20 cellular contexts compared by ENCODE assay signal in the genomic region with DNA sequence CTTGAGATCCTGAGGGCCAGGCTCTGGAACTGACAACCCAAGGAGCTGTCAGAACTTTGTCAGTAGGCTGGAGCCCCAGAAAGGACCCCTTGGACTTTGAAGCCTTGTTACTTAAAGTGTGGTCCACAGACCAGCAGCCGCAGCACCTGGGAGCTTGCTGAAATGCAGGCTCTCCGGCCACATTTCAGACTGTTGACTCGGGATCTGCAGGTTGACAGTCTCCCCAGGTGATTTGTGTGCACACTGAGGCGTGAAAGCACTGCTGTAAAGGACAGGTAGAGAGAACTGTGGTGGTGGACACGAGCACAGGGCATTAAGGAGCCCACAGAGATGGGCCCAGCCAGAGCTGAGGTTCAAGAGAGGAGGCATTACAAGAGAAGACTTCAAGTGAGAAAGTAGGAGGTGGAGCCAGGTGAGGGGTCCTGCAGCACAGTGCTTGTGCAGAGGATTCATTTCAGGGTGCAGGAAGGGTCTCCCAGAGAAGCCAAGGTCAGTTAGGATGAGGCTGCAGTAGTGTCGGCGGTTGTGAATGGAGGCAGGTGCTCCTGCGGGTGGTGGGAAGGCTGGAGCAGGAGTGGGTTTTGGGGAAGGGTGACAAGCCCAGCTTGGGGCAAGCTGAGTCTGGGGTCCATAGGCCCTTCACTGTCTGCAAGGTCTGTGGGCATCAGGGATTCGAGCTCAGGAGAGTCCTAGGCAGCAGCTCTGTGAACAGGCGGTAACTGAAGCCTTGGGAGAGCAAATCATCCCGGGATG. TPM values are rescaled to one million over a fixed set of nuclear protein-coding genes. Genes with fewer than 3 reads are reported as not detected.
DNase-seq lines count a peak whose midpoint lies in the region; ATAC-seq and TF ChIP-seq lines count a peak whose summit lies in the region.
"Had no signal": no experiment of that assay in that cellular context is flagged by ENCODE, and none has a peak within 500 bp of the region (broad histone marks: within the 10 kb centered on the region; RNA-seq: fewer than 3 reads in every experiment).

No MANE protein-coding gene starts in this region.

- BruUV-seq in Calu3 (replicated peaks; lab: Mats Ljungman, UMichigan), result no TSS peak

- no peak for DNase-seq in activated CD4-positive, alpha-beta T cell treated with anti-CD3 and anti-CD28 coated beads, Interleukin-2, amount 10 ng/mL, durations not matched to agents 7 days and 5 days
- no peak for DNase-seq in activated CD4-positive, alpha-beta T cell treated with anti-CD3 and anti-CD28 coated beads, Interleukin-2, amount 50 U/mL, for 48 hours
- DNase-seq in Calu3 (no peak), neural crest cell (ENCODE audit: low read depth, low spot score) (no peak), NCI-H748 (lab: John Stamatoyannopoulos, UW; ENCODE audit: unreplicated experiment) (no peak), H4 (ENCODE audit: low spot score) (no peak)
- DNase-seq in effector memory CD8-positive, alpha-beta T cell, result no peak
- DNase-seq: activated CD4-positive, alpha-beta T cell treated with anti-CD3 and anti-CD28 coated beads, Interleukin-2, amount 50 U/mL, for 1 hour; activated naive CD8-positive, alpha-beta T cell treated with anti-CD3 and anti-CD28 coated beads for 36 hours; BE2C; erythroblast; NCI-H1105; NCI-H524; SHP77; stimulated activated CD4-positive, alpha-beta T cell treated with anti-CD3 and anti-CD28 coated beads, Interleukin-1b, Interleukin-23, amount 100 ng/mL, for 48 hours; T-helper 1 cell had no signal

- H3K36me3 Mint-ChIP-seq in activated CD4-positive, alpha-beta T cell treated with anti-CD3 and anti-CD28 coated beads, Interleukin-2, amount 10 ng/mL, durations not matched to agents 7 days and 5 days (ENCODE audit: low read depth), result peaks cover 45% of the 10 kb centered on the region
- H3K36me3 Mint-ChIP-seq in Calu3 (ENCODE audit: insufficient read depth, unreplicated experiment), result peaks cover 88% of the 10 kb centered on the region
- peaks cover 45% of the 10 kb centered on the region for H3K36me3 Mint-ChIP-seq in effector memory CD8-positive, alpha-beta T cell (ENCODE audit: insufficient read depth)
- peaks cover 34% of the 10 kb centered on the region for H3K36me3 Mint-ChIP-seq in neural crest cell (ENCODE audit: low read depth)

- POLR2A ChIA-PET in activated CD4-positive, alpha-beta T cell treated with anti-CD3 and anti-CD28 coated beads, Interleukin-2, amount 10 ng/mL, durations not matched to agents 7 days and 5 days (lab: Charles Lee), result no interaction called here

- CTCF ChIA-PET in activated CD4-positive, alpha-beta T cell treated with anti-CD3 and anti-CD28 coated beads, Interleukin-2, amount 10 ng/mL, durations not matched to agents 7 days and 5 days (lab: Charles Lee), result interaction anchor here (0.5 to 1.8 kb wide), 4 partner anchors 9 to 57 kb away, joined by 3 to 6 read pairs (median 4); no protein-coding TSS in a partner anchor
- CTCF ChIA-PET in Calu3 (lab: Charles Lee), result interaction anchor here (0.5 to 0.6 kb wide), 2 partner anchors 202 to 545 kb away, joined by 3 to 4 read pairs; no protein-coding TSS in a partner anchor

- H3K27ac Mint-ChIP-seq in activated CD4-positive, alpha-beta T cell treated with anti-CD3 and anti-CD28 coated beads, Interleukin-2, amount 10 ng/mL, durations not matched to agents 7 days and 5 days, result peak overlapping the region; percentile 12
- H3K27ac Mint-ChIP-seq in Calu3 (ENCODE audit: unreplicated experiment) (peak overlapping the region; percentile 3), neural crest cell (ENCODE audit: unreplicated experiment) (peak overlapping the region; percentile 44)
- peak overlapping the region; percentile 28 to 36 for H3K27ac Mint-ChIP-seq in effector memory CD8-positive, alpha-beta T cell
- H3K27ac Mint-ChIP-seq: activated naive CD8-positive, alpha-beta T cell treated with anti-CD3 and anti-CD28 coated beads for 36 hours; stimulated activated naive CD8-positive, alpha-beta T cell treated with anti-CD3 and anti-CD28 coated beads, Interleukin-15, Interleukin-2, amounts not matched to agents 100 ng/mL and 50 ng/mL, for 24 hours had no signal

- H3K4me3 Mint-ChIP-seq in activated CD4-positive, alpha-beta T cell treated with anti-CD3 and anti-CD28 coated beads, Interleukin-2, amount 10 ng/mL, durations not matched to agents 7 days and 5 days, result no peak overlapping the region
- H3K4me3 Mint-ChIP-seq in Calu3 (ENCODE audit: low read depth, unreplicated experiment) (no peak overlapping the region), neural crest cell (peak overlapping the region; percentile 5)
- no peak overlapping the region for H3K4me3 Mint-ChIP-seq in effector memory CD8-positive, alpha-beta T cell
- H3K4me3 Mint-ChIP-seq: activated naive CD8-positive, alpha-beta T cell treated with anti-CD3 and anti-CD28 coated beads for 36 hours; stimulated activated naive CD8-positive, alpha-beta T cell treated with anti-CD3 and anti-CD28 coated beads, Interleukin-15, Interleukin-2, amounts not matched to agents 100 ng/mL and 50 ng/mL, for 24 hours had no signal

- H3K9me3 Mint-ChIP-seq in activated CD4-positive, alpha-beta T cell treated with anti-CD3 and anti-CD28 coated beads, Interleukin-2, amount 10 ng/mL, durations not matched to agents 7 days and 5 days, result no peaks in the 10 kb centered on the region
- no peaks in the 10 kb centered on the region for H3K9me3 Mint-ChIP-seq in Calu3 (ENCODE audit: low read depth, unreplicated experiment)
- H3K9me3 Mint-ChIP-seq in effector memory CD8-positive, alpha-beta T cell, result no peaks in the 10 kb centered on the region
- no peaks in the 10 kb centered on the region for H3K9me3 Mint-ChIP-seq in neural crest cell
- H3K9me3 Mint-ChIP-seq: activated naive CD8-positive, alpha-beta T cell treated with anti-CD3 and anti-CD28 coated beads for 36 hours; stimulated activated naive CD8-positive, alpha-beta T cell treated with anti-CD3 and anti-CD28 coated beads, Interleukin-15, Interleukin-2, amounts not matched to agents 100 ng/mL and 50 ng/mL, for 24 hours had no signal

- ATAC-seq in effector memory CD8-positive, alpha-beta T cell (replicated peaks), result no peak
- no peak for ATAC-seq in GM19324 (IDR thresholded peaks at IDR 0.05; ENCODE audit: low FRiP score, unreplicated experiment)
- ATAC-seq: gastroesophageal sphincter, mucosa of descending colon had no signal

- H3K4me1 Mint-ChIP-seq in activated CD4-positive, alpha-beta T cell treated with anti-CD3 and anti-CD28 coated beads, Interleukin-2, amount 10 ng/mL, durations not matched to agents 7 days and 5 days, result peaks cover 12% of the 10 kb centered on the region
- H3K4me1 Mint-ChIP-seq in Calu3 (ENCODE audit: low read depth, unreplicated experiment) (peaks cover 30% of the 10 kb centered on the region), neural crest cell (peaks cover 15% of the 10 kb centered on the region)
- peaks cover 6 to 11% of the 10 kb centered on the region in 2 donors for H3K4me1 Mint-ChIP-seq in effector memory CD8-positive, alpha-beta T cell (ENCODE audit: low read depth in 2 of 2)

- TF ChIP-seq CTCF in Calu3 (IDR thresholded peaks at IDR 0.05; ENCODE audit: unreplicated experiment), result no peak
- TF ChIP-seq CTCF in neural crest cell (conservative IDR thresholded peaks at IDR 0.05), result no peak

- H3K27me3 Mint-ChIP-seq in activated CD4-positive, alpha-beta T cell treated with anti-CD3 and anti-CD28 coated beads, Interleukin-2, amount 10 ng/mL, durations not matched to agents 7 days and 5 days, result no peaks in the 10 kb centered on the region
- H3K27me3 Mint-ChIP-seq in Calu3 (ENCODE audit: unreplicated experiment) (no peaks in the 10 kb centered on the region), neural crest cell (ENCODE audit: low read depth) (no peaks in the 10 kb centered on the region)
- no peaks in the 10 kb centered on the region for H3K27me3 Mint-ChIP-seq in effector memory CD8-positive, alpha-beta T cell
- H3K27me3 Mint-ChIP-seq: activated naive CD8-positive, alpha-beta T cell treated with anti-CD3 and anti-CD28 coated beads for 36 hours; stimulated activated naive CD8-positive, alpha-beta T cell treated with anti-CD3 and anti-CD28 coated beads, Interleukin-15, Interleukin-2, amounts not matched to agents 100 ng/mL and 50 ng/mL, for 24 hours had no signal

- intact Hi-C loops in Calu3 (cut with micrococcal nuclease; ENCODE audit: unreplicated experiment), result no loop called here

RNA-seq across cellular contexts. Expression of a gene that starts 4.6 kb away (rescaled TPM):
- total RNA-seq in activated CD4-positive, alpha-beta T cell treated with anti-CD3 and anti-CD28 coated beads, Interleukin-2, amount 10 ng/mL, durations not matched to agents 7 days and 5 days, result 10 to 100 TPM; 20.6 to 25.8 TPM
- total RNA-seq in Calu3 (2022) (44.4 and 67.4 TPM in 2 replicates), neural crest cell (42.9 and 46.6 TPM in 2 replicates)
- 32.4 and 35.1 TPM in 2 replicates for total RNA-seq in H4 (2014; rRNA removed; shearing (Covaris generic))

RNA-seq across cellular contexts. Expression of a gene that starts 59.4 kb away (rescaled TPM):
- total RNA-seq in activated CD4-positive, alpha-beta T cell treated with anti-CD3 and anti-CD28 coated beads, Interleukin-2, amount 10 ng/mL, durations not matched to agents 7 days and 5 days, result 10 to 100 TPM; 66.6 to 74.3 TPM
- total RNA-seq in Calu3 (2022) (77.3 and 78.7 TPM in 2 replicates), neural crest cell (39.4 and 42.0 TPM in 2 replicates)
- 4.2 and 6.3 TPM in 2 replicates for total RNA-seq in H4 (2014; rRNA removed; shearing (Covaris generic))

RNA-seq across cellular contexts. Expression of a gene that starts 59.5 kb away (rescaled TPM):
- total RNA-seq in activated CD4-positive, alpha-beta T cell treated with anti-CD3 and anti-CD28 coated beads, Interleukin-2, amount 10 ng/mL, durations not matched to agents 7 days and 5 days, result 10 to 100 TPM; 30.2 to 33.3 TPM
- total RNA-seq in Calu3 (2022) (31.1 and 32.8 TPM in 2 replicates), neural crest cell (30.8 and 33.9 TPM in 2 replicates)
- total RNA-seq in H4 (2014; rRNA removed; shearing (Covaris generic)), result 113 and 119 TPM in 2 replicates
